39 cellular contexts compared by ENCODE assay signal in the genomic region with DNA sequence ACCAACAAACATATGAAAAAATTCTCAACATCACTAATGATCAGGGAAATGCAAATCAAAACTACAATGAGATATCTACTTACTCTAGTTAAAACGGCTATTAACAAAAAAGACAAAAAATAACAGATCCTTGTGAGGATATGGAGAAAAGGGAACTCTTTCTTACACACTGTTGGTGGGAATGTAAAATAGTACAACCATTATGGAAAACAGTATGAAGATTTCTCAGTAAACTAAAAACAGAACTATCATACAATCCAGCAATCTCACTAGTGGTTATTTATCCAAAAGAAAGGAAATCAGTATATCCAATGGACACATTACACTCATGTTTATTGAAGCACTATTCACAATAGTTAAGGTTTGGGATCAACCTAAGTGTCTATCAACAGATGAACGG. TPM values are rescaled to one million over a fixed set of nuclear protein-coding genes. Genes with fewer than 3 reads are reported as not detected.
"Had no signal": no experiment of that assay in that cellular context is flagged by ENCODE, and none has a peak within 500 bp of the region (broad histone marks: within the 10 kb centered on the region; RNA-seq: fewer than 3 reads in every experiment).

No MANE protein-coding gene starts in this region.

- H3K36me3 ChIP-seq: MG63 had no signal

- H3K9me3 ChIP-seq: MG63 had no signal

- DNase-seq: Karpas-422, Kasumi-1, MG63, MM.1S, MV-4-11, NCI-H1048, NCI-H1092, NCI-H1092 treated with DMSO at 0.1 percent for 48 hours, NCI-H1105, NCI-H1105 treated with DMSO at 0.1 percent for 48 hours, NCI-H1417, NCI-H1417 treated with DMSO at 0.1 percent for 48 hours, NCI-H1436, NCI-H1436 treated with DMSO at 0.1 percent for 48 hours, NCI-H146, NCI-H1694, NCI-H1694 treated with DMSO at 0.1 percent for 48 hours, NCI-H187, NCI-H187 treated with DMSO at 0.1 percent for 48 hours, NCI-H1930, NCI-H2029, NCI-H2029 treated with DMSO at 0.1 percent for 48 hours, NCI-H2081, NCI-H2081 treated with DMSO at 0.1 percent for 48 hours, NCI-H2107, NCI-H2171, NCI-H2171 treated with DMSO at 0.1 percent for 48 hours, NCI-H2227 treated with DMSO at 0.1 percent for 48 hours, NCI-H226, NCI-H345, NCI-H446, NCI-H446 treated with DMSO at 0.1 percent for 48 hours, NCI-H510A, NCI-H510A treated with DMSO at 0.1 percent for 48 hours, NCI-H524 had no signal

- H3K4me3 ChIP-seq: MG63 had no signal

- H3K27me3 ChIP-seq: MG63 had no signal

RNA-seq across cellular contexts. Expression of a gene that starts 3.9 kb away (rescaled TPM):
- total RNA-seq: LHCN-M2, MCF 10A had no signal

RNA-seq across cellular contexts. Expression of a gene that starts 11.3 kb away (rescaled TPM):
- total RNA-seq: LHCN-M2, M059J, MCF 10A, NCI-H460 had no signal

RNA-seq across cellular contexts. Expression of a gene that starts 16.2 kb away (rescaled TPM):
- total RNA-seq: LHCN-M2, M059J, MCF 10A, NCI-H460 had no signal

RNA-seq across cellular contexts. Expression of a gene that starts 31.5 kb away (rescaled TPM):
- total RNA-seq: LHCN-M2, MCF 10A, NCI-H460 had no signal

RNA-seq across cellular contexts. Expression of a gene that starts 35.9 kb away (rescaled TPM):
- total RNA-seq: LHCN-M2, MCF 10A, NCI-H460 had no signal
